Comparison of ENCODE assay signal across 8 cellular contexts in the genomic region with DNA sequence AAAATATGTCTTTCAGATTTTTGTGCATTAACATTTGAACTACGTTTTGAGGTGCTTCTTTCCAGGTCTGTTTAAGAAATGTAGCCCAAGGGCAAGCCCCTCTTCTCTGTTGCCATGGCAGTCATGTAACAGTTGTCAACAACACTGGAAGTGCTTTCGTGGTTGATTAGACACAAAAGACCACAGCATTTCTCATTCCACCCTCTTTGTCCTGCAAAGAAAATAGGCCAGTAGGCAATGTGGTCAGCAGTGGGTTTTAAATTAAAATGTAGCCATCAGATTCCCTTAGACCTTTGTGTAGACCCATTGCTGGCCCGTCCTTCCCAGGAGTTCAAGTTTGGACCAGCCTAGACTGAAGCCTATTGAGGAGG. TPM values are rescaled to one million over a fixed set of nuclear protein-coding genes. Genes with fewer than 3 reads are reported as not detected.
DNase-seq lines count a peak whose midpoint lies in the region; ATAC-seq and TF ChIP-seq lines count a peak whose summit lies in the region.

No MANE protein-coding gene starts in this region.

- no peak for TF ChIP-seq EP300 in gastroesophageal sphincter (IDR thresholded peaks at IDR 0.05)

- TF ChIP-seq CTCF in nephron progenitor cell (IDR thresholded peaks at IDR 0.05): no peak
- no peak for TF ChIP-seq CTCF in gastroesophageal sphincter (IDR thresholded peaks at IDR 0.05)
- TF ChIP-seq CTCF in BE2C (IDR thresholded peaks at IDR 0.05; ENCODE audit: low read depth, low read length): no peak

- H3K4me1 ChIP-seq in gastroesophageal sphincter (peaks cover 0 to 75% (median 15%) of the 10 kb centered on the region in 3 donors), BE2C (no peaks in the 10 kb centered on the region)

- 33 to 51% methylated on average over 3 of the region's 3 CpGs for whole genome bisulfite sequencing in gastroesophageal sphincter (ENCODE audit: low coverage in 1 of 2), 2 donors

- H3K36me3 ChIP-seq in gastroesophageal sphincter: peaks cover 0 to under 1% of the 10 kb centered on the region in 2 donors
- no peaks in the 10 kb centered on the region for H3K36me3 ChIP-seq in BE2C

- peaks cover 83% of the 10 kb centered on the region for H3K4me1 Mint-ChIP-seq in nephron progenitor cell
- H3K4me1 Mint-ChIP-seq in activated naive CD4-positive, alpha-beta T cell treated with anti-CD3 and anti-CD28 coated beads, Interleukin-2, amount 10 ng/mL, durations not matched to agents 7 days and 5 days: no peaks in the 10 kb centered on the region
- H3K4me1 Mint-ChIP-seq in stimulated activated naive CD8-positive, alpha-beta T cell treated with anti-CD3 and anti-CD28 coated beads, Interleukin-15, amount 100 ng/mL, for 72 hours: no peaks in the 10 kb centered on the region

- peak overlapping the region; percentile 91 for H3K27ac Mint-ChIP-seq in nephron progenitor cell
- H3K27ac Mint-ChIP-seq in activated naive CD4-positive, alpha-beta T cell treated with anti-CD3 and anti-CD28 coated beads, Interleukin-2, amount 10 ng/mL, durations not matched to agents 7 days and 5 days: no peak overlapping the region
- no peak overlapping the region for H3K27ac Mint-ChIP-seq in stimulated activated naive CD8-positive, alpha-beta T cell treated with anti-CD3 and anti-CD28 coated beads, Interleukin-15, amount 100 ng/mL, for 72 hours

- DNase-seq in amniotic epithelial cell (ENCODE audit: low read depth): peak; percentile 36
- no peak for DNase-seq in nephron progenitor cell
- no peak for DNase-seq in BE2C
- no peak for DNase-seq in activated naive CD4-positive, alpha-beta T cell treated with anti-CD3 and anti-CD28 coated beads, Interleukin-2, amount 10 ng/mL, durations not matched to agents 7 days and 5 days
- no peak for DNase-seq in stimulated activated naive CD8-positive, alpha-beta T cell treated with anti-CD3 and anti-CD28 coated beads, Interleukin-15, amount 100 ng/mL, for 72 hours

- CTCF ChIA-PET in activated naive CD4-positive, alpha-beta T cell treated with anti-CD3 and anti-CD28 coated beads, Interleukin-2, amount 10 ng/mL, durations not matched to agents 7 days and 5 days (lab: Charles Lee): no interaction called here

- H3K27me3 Mint-ChIP-seq in nephron progenitor cell (ENCODE audit: low read depth, poor library complexity): no peaks in the 10 kb centered on the region
- no peaks in the 10 kb centered on the region for H3K27me3 Mint-ChIP-seq in activated naive CD4-positive, alpha-beta T cell treated with anti-CD3 and anti-CD28 coated beads, Interleukin-2, amount 10 ng/mL, durations not matched to agents 7 days and 5 days
- peaks cover 7% of the 10 kb centered on the region for H3K27me3 Mint-ChIP-seq in stimulated activated naive CD8-positive, alpha-beta T cell treated with anti-CD3 and anti-CD28 coated beads, Interleukin-15, amount 100 ng/mL, for 72 hours

- H3K9me3 ChIP-seq in gastroesophageal sphincter (no peaks in the 10 kb centered on the region), BE2C (no peaks in the 10 kb centered on the region)

- H3K4me3 Mint-ChIP-seq in nephron progenitor cell: no peak overlapping the region
- no peak overlapping the region for H3K4me3 Mint-ChIP-seq in activated naive CD4-positive, alpha-beta T cell treated with anti-CD3 and anti-CD28 coated beads, Interleukin-2, amount 10 ng/mL, durations not matched to agents 7 days and 5 days
- H3K4me3 Mint-ChIP-seq in stimulated activated naive CD8-positive, alpha-beta T cell treated with anti-CD3 and anti-CD28 coated beads, Interleukin-15, amount 100 ng/mL, for 72 hours: no peak overlapping the region

- peaks cover 28% of the 10 kb centered on the region for H3K36me3 Mint-ChIP-seq in nephron progenitor cell (ENCODE audit: low read depth)
- no peaks in the 10 kb centered on the region for H3K36me3 Mint-ChIP-seq in activated naive CD4-positive, alpha-beta T cell treated with anti-CD3 and anti-CD28 coated beads, Interleukin-2, amount 10 ng/mL, durations not matched to agents 7 days and 5 days

- no peaks in the 10 kb centered on the region for H3K9me3 Mint-ChIP-seq in nephron progenitor cell
- no peaks in the 10 kb centered on the region for H3K9me3 Mint-ChIP-seq in activated naive CD4-positive, alpha-beta T cell treated with anti-CD3 and anti-CD28 coated beads, Interleukin-2, amount 10 ng/mL, durations not matched to agents 7 days and 5 days
- H3K9me3 Mint-ChIP-seq in stimulated activated naive CD8-positive, alpha-beta T cell treated with anti-CD3 and anti-CD28 coated beads, Interleukin-15, amount 100 ng/mL, for 72 hours: no peaks in the 10 kb centered on the region

- TF ChIP-seq POLR2A in gastroesophageal sphincter (IDR thresholded peaks at IDR 0.05): no peak

- H3K27me3 ChIP-seq in gastroesophageal sphincter (no peaks in the 10 kb centered on the region), BE2C (no peaks in the 10 kb centered on the region)

- ATAC-seq in GM18858 (IDR thresholded peaks at IDR 0.05; ENCODE audit: unreplicated experiment) (peak; percentile 65), HG02938 (IDR thresholded peaks at IDR 0.05; ENCODE audit: unreplicated experiment) (peak; percentile 71), gastroesophageal sphincter (no peak)
- no peak for ATAC-seq in stimulated activated naive CD8-positive, alpha-beta T cell treated with anti-CD3 and anti-CD28 coated beads, Interleukin-15, amount 100 ng/mL, for 72 hours

- peak overlapping the region in 2 of 4 donors; percentile 82 to 86 for H3K27ac ChIP-seq in gastroesophageal sphincter

- H3K4me3 ChIP-seq in gastroesophageal sphincter: no peak overlapping the region
- no peak overlapping the region for H3K4me3 ChIP-seq in BE2C (ENCODE audit: low read depth, low read length)

RNA-seq across cellular contexts. Expression of gene VANGL1, which starts 35.4 kb away (rescaled TPM):
- 10 to 100 TPM in 2 of 4 donors, 1 to 10 TPM in 2; 9.7 to 18.2 (median 12.7) TPM for total RNA-seq in gastroesophageal sphincter
- polyA plus RNA-seq in BE2C (2012; ENCODE audit: insufficient read depth, insufficient read length, low read depth): 2.8 TPM

Comparison
In these comparisons a context has a peak if more than half of its experiments do, and no peak if none do; other contexts are left out.
1. ATAC-seq: peak in GM18858 (single experiment) and HG02938 (single experiment); none in gastroesophageal sphincter (single experiment) and stimulated activated naive CD8-positive, alpha-beta T cell treated with anti-CD3 and anti-CD28 coated beads, Interleukin-15, amount 100 ng/mL, for 72 hours (single experiment).